In genomic region chr2:169768262-169768995, GRCh38 we compare ENCODE assay signal across 9 cellular contexts.
DNase-seq lines count a peak whose midpoint lies in the region; ATAC-seq and TF ChIP-seq lines count a peak whose summit lies in the region.
"Had no signal": no experiment of that assay in that cellular context is flagged by ENCODE, and none has a peak within 500 bp of the region (broad histone marks: within the 10 kb centered on the region; RNA-seq: fewer than 3 reads in every experiment).

No MANE protein-coding gene starts in this region.

- TF ChIP-seq CTCF in GM20000 (IDR thresholded peaks at IDR 0.05; ENCODE audit: extremely low read depth, missing control alignments): no peak

- DNase-seq in GM20000 (ENCODE audit: low spot score): peak; percentile 31
- DNase-seq in activated effector memory CD4-positive, alpha-beta T cell treated with Interleukin-2 at 50 U/mL for 16 hours: peak; percentile 16
- peak; percentile 23 for DNase-seq in iPS-NIHi11 (ENCODE audit: low spot score)
- DNase-seq in stimulated activated CD4-positive, alpha-beta T cell treated with anti-CD3 and anti-CD28 coated beads, TNF-alpha, amount 100 ng/mL, for 4 hours (ENCODE audit: low read depth in 3 of 3): peak; percentile 9 to 21 (median 18)
- DNase-seq in NCI-H2081 treated with DMSO at 0.1 percent for 48 hours (lab: John Stamatoyannopoulos, UW): no peak
- DNase-seq in GM19238 (ENCODE audit: insufficient read length, low spot score): no peak
- DNase-seq: SHP77 had no signal

- no peak for ATAC-seq in GM21447 (IDR thresholded peaks at IDR 0.05; ENCODE audit: unreplicated experiment)
- ATAC-seq in HG03175 (IDR thresholded peaks at IDR 0.05; ENCODE audit: unreplicated experiment): no peak

Comparison
In these comparisons a context has a peak if more than half of its experiments do, and no peak if none do; other contexts are left out.
1. DNase-seq: peak in GM20000 (single experiment), activated effector memory CD4-positive, alpha-beta T cell treated with Interleukin-2 at 50 U/mL for 16 hours (single experiment), iPS-NIHi11 (single experiment) and stimulated activated CD4-positive, alpha-beta T cell treated with anti-CD3 and anti-CD28 coated beads, TNF-alpha, amount 100 ng/mL, for 4 hours (3 of 3); none in NCI-H2081 treated with DMSO at 0.1 percent for 48 hours (single experiment) and GM19238 (single experiment).